Comparison of ENCODE assay signal across 27 cellular contexts in the genomic region with DNA sequence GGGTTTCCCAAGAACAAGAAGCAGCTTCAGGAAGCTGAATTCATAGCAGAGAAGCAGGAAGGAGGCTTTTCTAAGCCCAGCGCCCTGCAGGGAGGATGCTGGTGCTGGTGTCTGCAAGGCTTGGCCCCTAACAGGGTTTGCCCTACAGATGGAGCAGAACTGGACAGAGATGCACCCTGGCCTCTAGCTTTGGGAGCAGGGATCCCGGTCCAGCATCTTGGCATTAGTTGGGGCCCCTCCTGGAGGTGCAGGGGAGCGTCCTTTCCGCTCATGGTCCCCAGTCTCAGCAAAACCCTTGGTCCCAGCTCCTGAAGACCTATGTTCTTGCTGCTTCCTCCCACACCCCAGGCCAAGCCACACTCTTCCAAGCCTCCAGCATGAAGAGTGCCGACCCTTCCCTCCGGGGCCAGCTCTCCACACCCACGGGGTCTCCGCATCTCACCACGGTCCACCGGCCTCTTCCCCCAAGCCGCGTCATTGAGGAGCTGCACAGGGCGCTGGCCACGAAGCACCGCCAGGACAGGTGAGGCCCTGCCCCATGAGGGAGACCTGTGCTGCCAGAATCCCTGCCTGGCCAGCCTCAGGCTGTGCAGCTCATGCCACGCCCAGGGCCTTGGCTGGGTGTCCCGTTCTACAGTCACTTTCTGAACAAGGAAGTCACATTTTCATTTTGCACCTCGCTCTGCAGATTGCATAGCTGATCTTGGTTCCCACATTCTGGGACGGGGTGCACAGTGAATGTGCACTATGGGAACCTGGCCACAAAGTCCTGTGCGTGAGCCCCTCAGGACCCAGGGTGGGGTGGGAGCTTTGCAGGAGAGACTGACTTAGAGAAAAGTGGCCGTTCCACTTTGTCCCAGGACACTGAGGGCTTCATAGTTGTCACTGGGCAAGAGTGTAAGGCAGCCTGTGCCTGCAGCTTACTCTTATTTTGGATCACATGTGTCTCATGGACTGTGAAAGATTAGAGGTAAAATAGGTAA.
DNase-seq lines count a peak whose midpoint lies in the region; ATAC-seq and TF ChIP-seq lines count a peak whose summit lies in the region.
"Had no signal": no experiment of that assay in that cellular context is flagged by ENCODE, and none has a peak within 500 bp of the region (broad histone marks: within the 10 kb centered on the region; RNA-seq: fewer than 3 reads in every experiment).

No MANE protein-coding gene starts in this region.

- no peak overlapping the region for H3K27ac Mint-ChIP-seq in activated naive CD8-positive, alpha-beta T cell treated with anti-CD3 and anti-CD28 coated beads, Interleukin-2, amount 50 U/mL, for 24 hours
- no peak overlapping the region for H3K27ac Mint-ChIP-seq in activated naive CD8-positive, alpha-beta T cell treated with anti-CD3 and anti-CD28 coated beads for 36 hours
- H3K27ac Mint-ChIP-seq in progenitor cell of endocrine pancreas = no peak overlapping the region
- H3K27ac Mint-ChIP-seq: activated CD8-positive, alpha-beta T cell treated with anti-CD3 and anti-CD28 coated beads, Interleukin-2, amount 10 ng/mL, durations not matched to agents 7 days and 5 days; CD4-positive, alpha-beta T cell; naive B cell; stimulated activated memory B cell treated with anti-CD40 and anti-IgM and Interleukin-4, amounts not matched to agents 10 μg/mL and 1 μg/mL and 100 μg/mL, for 72 hours; T-helper 17 cell had no signal

- no peaks in the 10 kb centered on the region for H3K27me3 Mint-ChIP-seq in activated naive CD8-positive, alpha-beta T cell treated with anti-CD3 and anti-CD28 coated beads, Interleukin-2, amount 50 U/mL, for 24 hours
- H3K27me3 Mint-ChIP-seq in activated naive CD8-positive, alpha-beta T cell treated with anti-CD3 and anti-CD28 coated beads for 36 hours = no peaks in the 10 kb centered on the region
- H3K27me3 Mint-ChIP-seq in progenitor cell of endocrine pancreas = peaks cover 34% of the 10 kb centered on the region
- H3K27me3 Mint-ChIP-seq: stimulated activated memory B cell treated with anti-CD40 and anti-IgM and Interleukin-4, amounts not matched to agents 10 μg/mL and 1 μg/mL and 100 μg/mL, for 72 hours had no signal

- H3K36me3 ChIP-seq in uterus = no peaks in the 10 kb centered on the region
- H3K36me3 ChIP-seq: cardiac muscle cell, left ventricle myocardium inferior, MG63, neutrophil had no signal

- no peaks in the 10 kb centered on the region for H3K27me3 ChIP-seq in uterus
- H3K27me3 ChIP-seq: cardiac muscle cell, MG63, neutrophil had no signal

- TF ChIP-seq POLR2A in uterus (IDR thresholded peaks at IDR 0.05) = no peak

- intact Hi-C loops in uterus (cut with DNase I; ENCODE audit: low total_unique reads) = no loop called here

- peak; percentile 17 for ATAC-seq in activated naive CD8-positive, alpha-beta T cell treated with anti-CD3 and anti-CD28 coated beads, Interleukin-2, amount 50 U/mL, for 24 hours
- ATAC-seq in GM21717 (IDR thresholded peaks at IDR 0.05; ENCODE audit: unreplicated experiment) = no peak
- ATAC-seq: activated CD4-positive, CD25-positive, alpha-beta regulatory T cell treated with anti-CD3 and anti-CD28 coated beads, Interleukin-2, amount 50 U/mL, for 24 hours; activated CD8-positive, alpha-beta T cell treated with anti-CD3 and anti-CD28 coated beads, Interleukin-2, amount 10 ng/mL, durations not matched to agents 7 days and 5 days; SK-N-SH treated with all-trans-retinoic acid at 6 μM for 48 hours; stimulated activated memory B cell treated with anti-CD40 and anti-IgM and Interleukin-4, amounts not matched to agents 10 μg/mL and 1 μg/mL and 100 μg/mL, for 72 hours; T-helper 17 cell had no signal

- H3K36me3 Mint-ChIP-seq in activated naive CD8-positive, alpha-beta T cell treated with anti-CD3 and anti-CD28 coated beads, Interleukin-2, amount 50 U/mL, for 24 hours (ENCODE audit: low read depth) = no peaks in the 10 kb centered on the region
- H3K36me3 Mint-ChIP-seq in activated naive CD8-positive, alpha-beta T cell treated with anti-CD3 and anti-CD28 coated beads for 36 hours = no peaks in the 10 kb centered on the region
- H3K36me3 Mint-ChIP-seq in progenitor cell of endocrine pancreas (ENCODE audit: insufficient read depth) = no peaks in the 10 kb centered on the region
- H3K36me3 Mint-ChIP-seq: naive B cell; stimulated activated memory B cell treated with anti-CD40 and anti-IgM and Interleukin-4, amounts not matched to agents 10 μg/mL and 1 μg/mL and 100 μg/mL, for 72 hours had no signal

- H3K4me3 ChIP-seq in coronary artery (no peak overlapping the region), uterus (no peak overlapping the region)
- H3K4me3 ChIP-seq: cardiac muscle cell, left ventricle myocardium inferior, MG63 had no signal

- H3K9me3 Mint-ChIP-seq in activated naive CD8-positive, alpha-beta T cell treated with anti-CD3 and anti-CD28 coated beads, Interleukin-2, amount 50 U/mL, for 24 hours = no peaks in the 10 kb centered on the region
- H3K9me3 Mint-ChIP-seq in activated naive CD8-positive, alpha-beta T cell treated with anti-CD3 and anti-CD28 coated beads for 36 hours = no peaks in the 10 kb centered on the region
- H3K9me3 Mint-ChIP-seq in progenitor cell of endocrine pancreas (ENCODE audit: low read depth) = no peaks in the 10 kb centered on the region
- H3K9me3 Mint-ChIP-seq: CD4-positive, alpha-beta T cell; stimulated activated memory B cell treated with anti-CD40 and anti-IgM and Interleukin-4, amounts not matched to agents 10 μg/mL and 1 μg/mL and 100 μg/mL, for 72 hours had no signal

- no peaks in the 10 kb centered on the region for H3K4me1 Mint-ChIP-seq in activated naive CD8-positive, alpha-beta T cell treated with anti-CD3 and anti-CD28 coated beads, Interleukin-2, amount 50 U/mL, for 24 hours
- no peaks in the 10 kb centered on the region for H3K4me1 Mint-ChIP-seq in activated naive CD8-positive, alpha-beta T cell treated with anti-CD3 and anti-CD28 coated beads for 36 hours
- H3K4me1 Mint-ChIP-seq in progenitor cell of endocrine pancreas (ENCODE audit: low read depth) = no peaks in the 10 kb centered on the region
- H3K4me1 Mint-ChIP-seq: stimulated activated memory B cell treated with anti-CD40 and anti-IgM and Interleukin-4, amounts not matched to agents 10 μg/mL and 1 μg/mL and 100 μg/mL, for 72 hours had no signal

- no peak overlapping the region for H3K4me3 Mint-ChIP-seq in activated naive CD8-positive, alpha-beta T cell treated with anti-CD3 and anti-CD28 coated beads, Interleukin-2, amount 50 U/mL, for 24 hours
- H3K4me3 Mint-ChIP-seq in activated naive CD8-positive, alpha-beta T cell treated with anti-CD3 and anti-CD28 coated beads for 36 hours = no peak overlapping the region
- no peak overlapping the region for H3K4me3 Mint-ChIP-seq in progenitor cell of endocrine pancreas (ENCODE audit: low read depth)
- H3K4me3 Mint-ChIP-seq: activated CD8-positive, alpha-beta T cell treated with anti-CD3 and anti-CD28 coated beads, Interleukin-2, amount 10 ng/mL, durations not matched to agents 7 days and 5 days; CD4-positive, alpha-beta T cell; naive B cell; stimulated activated memory B cell treated with anti-CD40 and anti-IgM and Interleukin-4, amounts not matched to agents 10 μg/mL and 1 μg/mL and 100 μg/mL, for 72 hours; T-helper 17 cell had no signal

- no peak for TF ChIP-seq CTCF in coronary artery (IDR thresholded peaks at IDR 0.05)
- no peak for TF ChIP-seq CTCF in uterus (IDR thresholded peaks at IDR 0.05)
- no peak for TF ChIP-seq CTCF in progenitor cell of endocrine pancreas (IDR thresholded peaks at IDR 0.05; ENCODE audit: unreplicated experiment)

- no peak overlapping the region for H3K27ac ChIP-seq in coronary artery
- H3K27ac ChIP-seq in uterus = no peak overlapping the region
- H3K27ac ChIP-seq: cardiac muscle cell, left ventricle myocardium inferior, neutrophil had no signal

- H3K9me3 ChIP-seq in uterus = no peaks in the 10 kb centered on the region
- H3K9me3 ChIP-seq: left ventricle myocardium inferior, MG63, neutrophil had no signal

- H3K4me1 ChIP-seq in uterus = no peaks in the 10 kb centered on the region

- no peak for DNase-seq in activated naive CD8-positive, alpha-beta T cell treated with anti-CD3 and anti-CD28 coated beads, Interleukin-2, amount 50 U/mL, for 24 hours
- DNase-seq in activated naive CD8-positive, alpha-beta T cell treated with anti-CD3 and anti-CD28 coated beads for 36 hours = no peak
- DNase-seq in coronary artery (ENCODE audit: low spot score) (peak; percentile 61), mucosa of gallbladder (ENCODE audit: low spot score) (peak; percentile 45), uterus (no peak), progenitor cell of endocrine pancreas (ENCODE audit: low spot score, unreplicated experiment) (no peak)
- DNase-seq in activated CD4-positive, alpha-beta T cell treated with anti-CD3 and anti-CD28 coated beads for 1 hour = no peak
- DNase-seq: activated CD8-positive, alpha-beta T cell treated with anti-CD3 and anti-CD28 coated beads, Interleukin-2, amount 10 ng/mL, durations not matched to agents 7 days and 5 days; activated T-cell treated with anti-CD3 and anti-CD28 coated beads for 4 hours; KBM-7; left ventricle myocardium inferior; MG63; naive B cell; NCI-H1105; NCI-H187 treated with DMSO at 0.1 percent for 48 hours; NCI-H2171; stimulated activated CD4-positive, alpha-beta T cell treated with anti-CD3 and anti-CD28 coated beads, Interleukin-15, amount 100 ng/mL, for 24 hours; stimulated activated CD4-positive, alpha-beta T cell treated with anti-CD3 and anti-CD28 coated beads, Interleukin-4, amount 100 ng/mL, for 4 hours; substantia nigra; T-helper 17 cell had no signal

Comparison
In these comparisons a context has a peak if more than half of its experiments do, and no peak if none do; other contexts are left out.
1. DNase-seq: peak in coronary artery (single experiment) and mucosa of gallbladder (single experiment); none in activated naive CD8-positive, alpha-beta T cell treated with anti-CD3 and anti-CD28 coated beads, Interleukin-2, amount 50 U/mL, for 24 hours (single experiment), activated naive CD8-positive, alpha-beta T cell treated with anti-CD3 and anti-CD28 coated beads for 36 hours (single experiment), uterus (0 of 2), progenitor cell of endocrine pancreas (single experiment) and activated CD4-positive, alpha-beta T cell treated with anti-CD3 and anti-CD28 coated beads for 1 hour (single experiment).